In genomic region chr9:38212016-38212415, GRCh38 we compare ENCODE assay signal across 26 cellular contexts.
"Had no signal": no experiment of that assay in that cellular context is flagged by ENCODE, and none has a peak within 500 bp of the region (broad histone marks: within the 10 kb centered on the region; RNA-seq: fewer than 3 reads in every experiment).

No MANE protein-coding gene starts in this region.

- H3K36me3 ChIP-seq: gastrocnemius medialis, heart left ventricle, lower lobe of right lung, prostate gland, right atrium auricular region, sigmoid colon, spleen, tibial artery had no signal

- H3K4me1 ChIP-seq: gastrocnemius medialis, heart left ventricle, lower lobe of right lung, prostate gland, right atrium auricular region, sigmoid colon, spleen, testis, tibial artery had no signal

- H3K9me3 ChIP-seq: gastrocnemius medialis, lower lobe of right lung, prostate gland, right atrium auricular region, spleen, testis had no signal

- H3K27ac Mint-ChIP-seq: dendritic cell treated with granulocyte-macrophage colony-stimulating factor and Interleukin-4, amounts not matched to agents 40 ng/mL and 50 ng/mL, for 4 days; endodermal cell; naive thymus-derived CD4-positive, alpha-beta T cell; nephron; stimulated activated memory B cell treated with anti-CD40 and anti-IgM and Interleukin-4, amounts not matched to agents 10 μg/mL and 1 μg/mL and 100 μg/mL, for 72 hours had no signal

- H3K4me3 ChIP-seq: gastrocnemius medialis, heart left ventricle, lower lobe of right lung, prostate gland, right atrium auricular region, sigmoid colon, spleen, testis, tibial artery had no signal

- H3K36me3 Mint-ChIP-seq: stimulated activated memory B cell treated with anti-CD40 and anti-IgM and Interleukin-4, amounts not matched to agents 10 μg/mL and 1 μg/mL and 100 μg/mL, for 72 hours had no signal

- H3K27me3 ChIP-seq: gastrocnemius medialis, right atrium auricular region, sigmoid colon, spleen, testis had no signal

- ATAC-seq: esophagus mucosa; gastrocnemius medialis; heart left ventricle; left cardiac atrium; left ventricle myocardium superior; lower lobe of right lung; naive thymus-derived CD4-positive, alpha-beta T cell; stimulated activated memory B cell treated with anti-CD40 and anti-IgM and Interleukin-4, amounts not matched to agents 10 μg/mL and 1 μg/mL and 100 μg/mL, for 72 hours; stimulated activated naive CD8-positive, alpha-beta T cell treated with anti-CD3 and anti-CD28 coated beads, Interleukin-15, Interleukin-2, amounts not matched to agents 100 U/mL and 50 U/mL, for 24 hours had no signal

- H3K9me3 Mint-ChIP-seq: dendritic cell treated with granulocyte-macrophage colony-stimulating factor and Interleukin-4, amounts not matched to agents 40 ng/mL and 50 ng/mL, for 4 days; stimulated activated memory B cell treated with anti-CD40 and anti-IgM and Interleukin-4, amounts not matched to agents 10 μg/mL and 1 μg/mL and 100 μg/mL, for 72 hours had no signal

- H3K4me1 Mint-ChIP-seq: stimulated activated memory B cell treated with anti-CD40 and anti-IgM and Interleukin-4, amounts not matched to agents 10 μg/mL and 1 μg/mL and 100 μg/mL, for 72 hours had no signal

- H3K27ac ChIP-seq: epithelial cell of prostate, gastrocnemius medialis, heart left ventricle, lower lobe of right lung, prostate gland, right atrium auricular region, sigmoid colon, spleen, testis, tibial artery had no signal

- H3K4me3 Mint-ChIP-seq: dendritic cell treated with granulocyte-macrophage colony-stimulating factor and Interleukin-4, amounts not matched to agents 40 ng/mL and 50 ng/mL, for 4 days; endodermal cell; naive thymus-derived CD4-positive, alpha-beta T cell; nephron; stimulated activated memory B cell treated with anti-CD40 and anti-IgM and Interleukin-4, amounts not matched to agents 10 μg/mL and 1 μg/mL and 100 μg/mL, for 72 hours had no signal

- DNase-seq: central memory CD4-positive, alpha-beta T cell; effector CD8-positive, alpha-beta T cell; foreskin fibroblast; gastrocnemius medialis; heart left ventricle; hippocampal formation; left cardiac atrium; left ventricle myocardium superior; lower lobe of right lung; naive thymus-derived CD4-positive, alpha-beta T cell; nucleus accumbens; sigmoid colon; spleen; stimulated activated CD4-positive, alpha-beta T cell treated with anti-CD3 and anti-CD28 coated beads, Interleukin-4, amount 100 ng/mL, for 4 hours; stimulated activated naive CD8-positive, alpha-beta T cell treated with anti-CD3 and anti-CD28 coated beads, Interleukin-15, Interleukin-2, amounts not matched to agents 100 U/mL and 50 U/mL, for 24 hours; substantia nigra; testis had no signal
